22 cellular contexts compared by ENCODE assay signal in the genomic region with DNA sequence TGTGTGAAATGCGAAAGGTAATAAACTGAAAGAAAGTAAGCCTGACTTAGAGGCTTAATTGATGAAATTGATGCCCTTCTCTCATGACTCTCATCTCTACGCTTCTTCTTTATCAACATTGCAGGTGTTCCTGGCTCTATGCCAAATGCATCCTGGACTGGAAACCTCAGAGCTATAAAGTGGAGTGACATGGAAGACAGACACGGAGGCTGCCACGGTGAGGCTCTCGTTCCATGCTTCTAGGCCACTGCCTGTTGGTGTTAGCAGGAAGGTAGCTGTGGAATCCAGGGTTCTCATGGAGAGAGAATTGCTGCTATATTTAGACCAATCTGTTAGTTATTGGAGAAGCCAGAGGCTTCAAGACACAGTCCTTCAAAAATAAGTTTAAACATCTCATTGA.
DNase-seq lines count a peak whose midpoint lies in the region; ATAC-seq and TF ChIP-seq lines count a peak whose summit lies in the region.
"Had no signal": no experiment of that assay in that cellular context is flagged by ENCODE, and none has a peak within 500 bp of the region (broad histone marks: within the 10 kb centered on the region; RNA-seq: fewer than 3 reads in every experiment).

No MANE protein-coding gene starts in this region.

- no peak overlapping the region for H3K4me3 Mint-ChIP-seq in GM23338
- H3K4me3 Mint-ChIP-seq: CD8-positive, alpha-beta T cell; HFFc6; naive B cell had no signal

- no peaks in the 10 kb centered on the region for H3K4me1 ChIP-seq in GM23338 (ENCODE audit: insufficient read depth)
- peaks cover 31% of the 10 kb centered on the region for H3K4me1 ChIP-seq in left ventricle myocardium inferior
- H3K4me1 ChIP-seq: transverse colon had no signal

- ATAC-seq in GM23338 (no peak), left colon (no peak), GM18520 (IDR thresholded peaks at IDR 0.05; ENCODE audit: unreplicated experiment) (no peak)
- ATAC-seq: CD8-positive, alpha-beta T cell had no signal

- H3K36me3 ChIP-seq in GM23338 (ENCODE audit: insufficient read depth) = peaks cover 44% of the 10 kb centered on the region
- H3K36me3 ChIP-seq in left ventricle myocardium inferior = peaks cover 20% of the 10 kb centered on the region
- H3K36me3 ChIP-seq: brain microvascular endothelial cell, WERI-Rb-1 had no signal

- H3K4me2 ChIP-seq in GM23338 = no peak overlapping the region

- H3K4me1 Mint-ChIP-seq in GM23338 = no peaks in the 10 kb centered on the region; the same call in 2 of the 3 replicates

- peaks cover 79% of the 10 kb centered on the region for H3K79me2 ChIP-seq in GM23338 (replicated peaks; ENCODE audit: insufficient read depth)

- H3K27me3 ChIP-seq in GM23338 (ENCODE audit: insufficient read depth) (no peaks in the 10 kb centered on the region), left ventricle myocardium inferior (ENCODE audit: low read depth) (no peaks in the 10 kb centered on the region)
- H3K27me3 ChIP-seq: brain microvascular endothelial cell, transverse colon had no signal

- no peaks in the 10 kb centered on the region for H3K9me2 ChIP-seq in GM23338 (ENCODE audit: insufficient read depth)

- no peak for TF ChIP-seq CTCF in GM23338 (conservative IDR thresholded peaks at IDR 0.05; ENCODE audit: low read depth in 2 of 2)
- no peak for TF ChIP-seq CTCF in left ventricle myocardium inferior (IDR thresholded peaks at IDR 0.05; ENCODE audit: borderline replicate concordance)

- no peak overlapping the region for H3K4me3 ChIP-seq in GM23338
- no peak overlapping the region for H3K4me3 ChIP-seq in left ventricle myocardium inferior
- H3K4me3 ChIP-seq: transverse colon had no signal

- H3F3A ChIP-seq in GM23338 (replicated peaks; ENCODE audit: low read depth) = peaks cover 12% of the 10 kb centered on the region; the same call in 1 of the 2 replicates

- H2AFZ ChIP-seq in GM23338 = no peak overlapping the region

- H3K9me3 Mint-ChIP-seq in GM23338 = no peaks in the 10 kb centered on the region; the same call in 2 of the 3 replicates
- H3K9me3 Mint-ChIP-seq: CD8-positive, alpha-beta T cell had no signal

- H3K27ac Mint-ChIP-seq in GM23338 = no peak overlapping the region
- H3K27ac Mint-ChIP-seq: CD8-positive, alpha-beta T cell; HFFc6 had no signal

- H3K9me3 ChIP-seq in left ventricle myocardium inferior (replicated peaks) = peaks cover 6% of the 10 kb centered on the region
- H3K9me3 ChIP-seq: transverse colon had no signal

- H3K36me3 Mint-ChIP-seq in GM23338 (ENCODE audit: low read depth) = peaks cover 79% of the 10 kb centered on the region

- H3K27ac ChIP-seq in GM23338 (ENCODE audit: low read depth) (peak overlapping the region; percentile 76; the same call in 1 of the 2 replicates), left ventricle myocardium inferior (replicated peaks) (peak overlapping the region; percentile 62)
- H3K27ac ChIP-seq: brain microvascular endothelial cell, transverse colon, WERI-Rb-1 had no signal

- intact Hi-C loops in left ventricle myocardium inferior (cut with micrococcal nuclease) = no loop called here
- intact Hi-C loops in left colon (cut with DNase I, micrococcal nuclease) = no loop called here

- DNase-seq in NCI-H146 (lab: John Stamatoyannopoulos, UW) (peak; percentile 39), NCI-H146 treated with DMSO at 0.1 percent for 48 hours (lab: John Stamatoyannopoulos, UW; ENCODE audit: unreplicated experiment) (no peak), GM23338 (ENCODE audit: low spot score) (no peak), NCI-H510A treated with DMSO at 0.1 percent for 48 hours (lab: John Stamatoyannopoulos, UW) (peak; percentile 0), left ventricle myocardium inferior (no peak), NCI-H82 (lab: John Stamatoyannopoulos, UW) (no peak), left colon (no peak)
- DNase-seq: 8988T; activated CD8-positive, alpha-beta memory T cell treated with anti-CD3 and anti-CD28 coated beads, Interleukin-2, amount 50 U/mL, for 4 hours; activated gamma-delta T cell; brain microvascular endothelial cell; CD8-positive, alpha-beta T cell; DMS53; GDM1; HFFc6; naive B cell; NCI-H1048; occipital lobe; stimulated activated CD4-positive, alpha-beta T cell treated with anti-CD3 and anti-CD28 coated beads, Interleukin-12 subunit alpha, Interleukin-12 subunit beta, amount 100 ng/mL, for 4 hours; transverse colon; WERI-Rb-1 had no signal

- peaks cover 48% of the 10 kb centered on the region for H4K20me1 ChIP-seq in GM23338 (replicated peaks; ENCODE audit: insufficient read depth)

- peaks cover 2% of the 10 kb centered on the region for H3K27me3 Mint-ChIP-seq in GM23338 (ENCODE audit: insufficient read depth, low read depth, poor library complexity)
- H3K27me3 Mint-ChIP-seq: naive B cell had no signal

TF ChIP-seq in GM23338, 12 proteins besides CTCF, POLR2A, EP300 and RAD21 (continues in another document):
- TF ChIP-seq POLR2AphosphoS5 (IDR thresholded peaks at IDR 0.05; ENCODE audit: low read depth) (no peak), EZH2 (IDR thresholded peaks at IDR 0.05; ENCODE audit: low read depth, unreplicated experiment) (no peak), STAT1 (IDR thresholded peaks at IDR 0.05; ENCODE audit: unreplicated experiment) (no peak), ZNF114 (CRISPR knock-in tag; IDR thresholded peaks at IDR 0.05) (no peak), EZH2phosphoT487 (IDR thresholded peaks at IDR 0.05; ENCODE audit: unreplicated experiment) (no peak), JUNB (IDR thresholded peaks at IDR 0.05; ENCODE audit: unreplicated experiment) (no peak), ZNF331 (CRISPR knock-in tag; IDR thresholded peaks at IDR 0.05; ENCODE audit: low read depth) (no peak), NANOG (IDR thresholded peaks at IDR 0.05; ENCODE audit: borderline replicate concordance) (no peak)
- TF ChIP-seq, protein P1, sequence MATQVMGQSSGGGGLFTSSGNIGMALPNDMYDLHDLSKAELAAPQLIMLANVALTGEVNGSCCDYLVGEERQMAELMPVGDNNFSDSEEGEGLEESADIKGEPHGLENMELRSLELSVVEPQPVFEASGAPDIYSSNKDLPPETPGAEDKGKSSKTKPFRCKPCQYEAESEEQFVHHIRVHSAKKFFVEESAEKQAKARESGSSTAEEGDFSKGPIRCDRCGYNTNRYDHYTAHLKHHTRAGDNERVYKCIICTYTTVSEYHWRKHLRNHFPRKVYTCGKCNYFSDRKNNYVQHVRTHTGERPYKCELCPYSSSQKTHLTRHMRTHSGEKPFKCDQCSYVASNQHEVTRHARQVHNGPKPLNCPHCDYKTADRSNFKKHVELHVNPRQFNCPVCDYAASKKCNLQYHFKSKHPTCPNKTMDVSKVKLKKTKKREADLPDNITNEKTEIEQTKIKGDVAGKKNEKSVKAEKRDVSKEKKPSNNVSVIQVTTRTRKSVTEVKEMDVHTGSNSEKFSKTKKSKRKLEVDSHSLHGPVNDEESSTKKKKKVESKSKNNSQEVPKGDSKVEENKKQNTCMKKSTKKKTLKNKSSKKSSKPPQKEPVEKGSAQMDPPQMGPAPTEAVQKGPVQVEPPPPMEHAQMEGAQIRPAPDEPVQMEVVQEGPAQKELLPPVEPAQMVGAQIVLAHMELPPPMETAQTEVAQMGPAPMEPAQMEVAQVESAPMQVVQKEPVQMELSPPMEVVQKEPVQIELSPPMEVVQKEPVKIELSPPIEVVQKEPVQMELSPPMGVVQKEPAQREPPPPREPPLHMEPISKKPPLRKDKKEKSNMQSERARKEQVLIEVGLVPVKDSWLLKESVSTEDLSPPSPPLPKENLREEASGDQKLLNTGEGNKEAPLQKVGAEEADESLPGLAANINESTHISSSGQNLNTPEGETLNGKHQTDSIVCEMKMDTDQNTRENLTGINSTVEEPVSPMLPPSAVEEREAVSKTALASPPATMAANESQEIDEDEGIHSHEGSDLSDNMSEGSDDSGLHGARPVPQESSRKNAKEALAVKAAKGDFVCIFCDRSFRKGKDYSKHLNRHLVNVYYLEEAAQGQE (IDR thresholded peaks at IDR 0.05; ENCODE audit: unreplicated experiment) = no peak
- TF ChIP-seq, protein P2, sequence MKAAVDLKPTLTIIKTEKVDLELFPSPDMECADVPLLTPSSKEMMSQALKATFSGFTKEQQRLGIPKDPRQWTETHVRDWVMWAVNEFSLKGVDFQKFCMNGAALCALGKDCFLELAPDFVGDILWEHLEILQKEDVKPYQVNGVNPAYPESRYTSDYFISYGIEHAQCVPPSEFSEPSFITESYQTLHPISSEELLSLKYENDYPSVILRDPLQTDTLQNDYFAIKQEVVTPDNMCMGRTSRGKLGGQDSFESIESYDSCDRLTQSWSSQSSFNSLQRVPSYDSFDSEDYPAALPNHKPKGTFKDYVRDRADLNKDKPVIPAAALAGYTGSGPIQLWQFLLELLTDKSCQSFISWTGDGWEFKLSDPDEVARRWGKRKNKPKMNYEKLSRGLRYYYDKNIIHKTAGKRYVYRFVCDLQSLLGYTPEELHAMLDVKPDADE (IDR thresholded peaks at IDR 0.05) = no peak

Comparison
In these comparisons a context has a peak if more than half of its experiments do, and no peak if none do; other contexts are left out.
1. DNase-seq: peak in NCI-H146 (single experiment) and NCI-H510A treated with DMSO at 0.1 percent for 48 hours (single experiment); none in NCI-H146 treated with DMSO at 0.1 percent for 48 hours (single experiment), GM23338 (single experiment), left ventricle myocardium inferior (single experiment), NCI-H82 (single experiment) and left colon (0 of 2).